2 cellular contexts compared by ENCODE assay signal in the genomic region with DNA sequence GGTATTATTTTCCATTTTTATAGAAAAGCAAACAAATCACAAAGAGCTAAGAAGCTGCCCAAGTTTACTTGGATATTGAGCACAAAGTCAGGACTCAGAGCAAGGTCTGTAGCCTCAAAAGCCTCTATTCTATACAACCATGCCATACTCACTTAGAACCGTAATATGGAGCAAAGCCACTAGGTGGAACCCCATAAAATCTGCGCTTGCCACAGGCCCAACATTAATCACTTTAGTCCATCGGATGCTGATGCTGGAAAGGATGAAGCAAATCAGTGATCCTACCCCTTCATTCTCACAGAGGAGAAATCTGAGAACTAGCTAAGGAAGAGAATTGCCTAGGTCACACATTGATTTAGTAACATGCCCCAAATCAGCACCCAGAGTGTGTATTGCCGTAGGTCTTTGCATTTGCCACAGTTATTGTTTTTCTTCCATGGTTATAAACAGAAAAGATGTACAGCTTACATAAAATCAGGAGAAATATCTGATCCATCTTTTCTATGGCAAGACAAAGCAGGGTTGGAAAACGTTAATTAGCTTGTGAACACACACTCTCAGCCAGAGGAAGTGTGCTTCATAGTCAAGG.
TF ChIP-seq lines count a peak whose summit lies in the region.

No MANE protein-coding gene starts in this region.

TF ChIP-seq in H1, 55 proteins besides CTCF, POLR2A, EP300 and RAD21 (continued from another document):
- TF ChIP-seq TAF7 (optimal IDR thresholded peaks at IDR 0.05; ENCODE audit: borderline replicate concordance, low read depth, low read length) (no peak), TEAD4 (IDR thresholded peaks at IDR 0.05; ENCODE audit: low read depth, low read length) (no peak), RBBP5 (IDR thresholded peaks at IDR 0.05; ENCODE audit: borderline replicate concordance, low read depth, low read length) (no peak), CREB1 (IDR thresholded peaks at IDR 0.05) (no peak), CBX8 (IDR thresholded peaks at IDR 0.05; ENCODE audit: borderline replicate concordance, low read depth, low read length) (no peak), SUZ12 (IDR thresholded peaks at IDR 0.05; ENCODE audit: low read length) (no peak), ZNF274 (IDR thresholded peaks at IDR 0.05; ENCODE audit: borderline replicate concordance, extremely low read depth, low read length) (no peak), CTBP2 (IDR thresholded peaks at IDR 0.05; ENCODE audit: borderline replicate concordance, insufficient read depth, insufficient read length, low read length) (no peak), RXRA (IDR thresholded peaks at IDR 0.05; ENCODE audit: insufficient read depth, low read depth, low read length) (no peak), CBX5 (IDR thresholded peaks at IDR 0.05; ENCODE audit: low read depth, low read length) (no peak), GTF2F1 (IDR thresholded peaks at IDR 0.05; ENCODE audit: borderline replicate concordance, low read depth, low read length) (no peak)

TF ChIP-seq in neural cell, 6 proteins besides CTCF, POLR2A, EP300 and RAD21:
- TF ChIP-seq REST (IDR thresholded peaks at IDR 0.05; ENCODE audit: borderline replicate concordance) (no peak), SMC3 (conservative IDR thresholded peaks at IDR 0.05; ENCODE audit: poor library complexity) (peak; percentile 69)
